In genomic region chr6:29753309-29753644, GRCh38 we compare ENCODE assay signal across 8 cellular contexts. TPM values are rescaled to one million over a fixed set of nuclear protein-coding genes. Genes with fewer than 3 reads are reported as not detected.
DNase-seq lines count a peak whose midpoint lies in the region; ATAC-seq, FAIRE-seq and TF ChIP-seq lines count a peak whose summit lies in the region.

No MANE protein-coding gene starts in this region.

- peak overlapping the region; percentile 77 to 96 (median 95) for H3K27ac Mint-ChIP-seq in CD4-positive, alpha-beta memory T cell

- peaks cover 21% of the 10 kb centered on the region for H3K4me1 ChIP-seq in CD4-positive, alpha-beta memory T cell (ENCODE audit: insufficient read depth, low read length)
- peaks cover 0 to 17% (median 2%) of the 10 kb centered on the region in 4 donors for H3K4me1 ChIP-seq in Peyer's patch
- H3K4me1 ChIP-seq in endothelial cell of umbilical vein (ENCODE audit: control insufficient read depth, extremely low read depth, insufficient read depth, low read length): peaks cover 17% of the 10 kb centered on the region
- peaks cover 0 to 7% (median 0%) of the 10 kb centered on the region in 3 donors for H3K4me1 ChIP-seq in pancreas

- no peak for DNase-seq in CD4-positive, alpha-beta memory T cell
- DNase-seq in Peyer's patch (no peak), endothelial cell of umbilical vein (ENCODE audit: low read depth, low spot score) (no peak), pancreas (no peak), NCI-H146 treated with DMSO at 0.1 percent for 48 hours (lab: John Stamatoyannopoulos, UW; ENCODE audit: unreplicated experiment) (no peak), HuH-7.5 (ENCODE audit: low spot score) (no peak), SHP77 treated with DMSO at 0.1 percent for 48 hours (lab: John Stamatoyannopoulos, UW) (no peak)

- no peak overlapping the region for H3K9ac ChIP-seq in endothelial cell of umbilical vein (replicated peaks; ENCODE audit: extremely low read depth, insufficient read depth, low read length)

- H3K4me1 Mint-ChIP-seq in CD4-positive, alpha-beta memory T cell: peaks cover 27 to 51% (median 35%) of the 10 kb centered on the region in 4 donors

- peak overlapping the region; percentile 75 for H3K4me2 ChIP-seq in endothelial cell of umbilical vein (ENCODE audit: insufficient read depth, low read length)

- 10 to 11% methylated on average over 4 of the region's 4 CpGs for WGBS in pancreas, 2 donors

- dilution Hi-C loops in endothelial cell of umbilical vein (cut with MboI; ENCODE audit: extremely low pct_ligation_motif_present, low sequenced_read_pairs): no loop called here

- peak overlapping the region; percentile 88 to 98 (median 96) for H3K4me3 Mint-ChIP-seq in CD4-positive, alpha-beta memory T cell

- H3K9me1 ChIP-seq in endothelial cell of umbilical vein (replicated peaks; ENCODE audit: control insufficient read depth, extremely low read depth, insufficient read depth, low read length): no peaks in the 10 kb centered on the region

- no TSS peak for BruUV-seq in endothelial cell of umbilical vein (replicated peaks; lab: Mats Ljungman, UMichigan)

- peaks cover 0 to 3% of the 10 kb centered on the region in 2 donors for H3K36me3 Mint-ChIP-seq in CD4-positive, alpha-beta memory T cell

- peaks cover 0 to 5% of the 10 kb centered on the region in 2 donors for H3K27me3 Mint-ChIP-seq in CD4-positive, alpha-beta memory T cell

- H3K79me2 ChIP-seq in endothelial cell of umbilical vein (ENCODE audit: control insufficient read depth, insufficient read depth, low read length): peaks cover 1% of the 10 kb centered on the region

- H2AFZ ChIP-seq in endothelial cell of umbilical vein (ENCODE audit: low read depth, low read length): no peak overlapping the region

- no peaks in the 10 kb centered on the region for H3K9me3 Mint-ChIP-seq in CD4-positive, alpha-beta memory T cell

- FAIRE-seq in endothelial cell of umbilical vein (lab: Jason Lieb, UNC) (no peak), pancreas (lab: Jason Lieb, UNC) (no peak)

- POLR2A ChIA-PET in CD4-positive, alpha-beta memory T cell (lab: Charles Lee; ENCODE audit: partially characterized antibody): interaction anchor here (0.8 to 7.9 kb wide), 11 partner anchors 19 to 192 kb away, joined by 3 to 99 read pairs (median 4); partner anchors contain the start of gene HLA-F
- POLR2A ChIA-PET in endothelial cell of umbilical vein (lab: Charles Lee): no interaction called here

- TF ChIP-seq POLR2A in Peyer's patch (IDR thresholded peaks at IDR 0.05) (no peak), endothelial cell of umbilical vein (IDR thresholded peaks at IDR 0.05; ENCODE audit: low read depth, low read length) (no peak)

- CTCF ChIA-PET in CD4-positive, alpha-beta memory T cell (lab: Charles Lee; ENCODE audit: partially characterized antibody): interaction anchor here (0.7 to 8.2 kb wide), 11 partner anchors 8 to 103 kb away, joined by 3 to 141 read pairs (median 5); no protein-coding TSS in a partner anchor
- CTCF ChIA-PET in endothelial cell of umbilical vein (lab: Charles Lee): interaction anchor here (0.7 to 3.1 kb wide), 7 partner anchors 10 to 81 kb away, joined by 3 to 19 read pairs (median 4); no protein-coding TSS in a partner anchor

- no peaks in the 10 kb centered on the region for H3K36me3 ChIP-seq in CD4-positive, alpha-beta memory T cell (ENCODE audit: insufficient read depth, low read length)
- H3K36me3 ChIP-seq in Peyer's patch (no peaks in the 10 kb centered on the region), endothelial cell of umbilical vein (ENCODE audit: control insufficient read depth in 2 of 2, extremely low read depth in 1 of 2, insufficient read depth in 2 of 2, low read length in 2 of 2) (no peaks in the 10 kb centered on the region), pancreas (no peaks in the 10 kb centered on the region)

- no peaks in the 10 kb centered on the region for H3K27me3 ChIP-seq in CD4-positive, alpha-beta memory T cell (ENCODE audit: insufficient read depth, low read length)
- no peaks in the 10 kb centered on the region for H3K27me3 ChIP-seq in Peyer's patch
- H3K27me3 ChIP-seq in endothelial cell of umbilical vein (ENCODE audit: control insufficient read depth in 2 of 2, insufficient read depth in 2 of 2, low read length in 2 of 2): peaks cover 8 to 26% of the 10 kb centered on the region in 2 experiments
- H3K27me3 ChIP-seq in pancreas: no peaks in the 10 kb centered on the region

- no peaks in the 10 kb centered on the region for H4K20me1 ChIP-seq in endothelial cell of umbilical vein (replicated peaks; ENCODE audit: control insufficient read depth, extremely low read depth, insufficient read depth, low read length)

- no peaks in the 10 kb centered on the region for H3K9me3 ChIP-seq in CD4-positive, alpha-beta memory T cell (ENCODE audit: control insufficient read depth in 1 of 2, low read length in 2 of 2)
- H3K9me3 ChIP-seq in Peyer's patch (no peaks in the 10 kb centered on the region), endothelial cell of umbilical vein (replicated peaks; ENCODE audit: control insufficient read depth, insufficient read depth, low read length) (no peaks in the 10 kb centered on the region), pancreas (no peaks in the 10 kb centered on the region)

- H3K4me3 ChIP-seq in CD4-positive, alpha-beta memory T cell (ENCODE audit: low read length in 2 of 2): peak overlapping the region in 1 of 2 donors; percentile 95
- peak overlapping the region; percentile 64 to 73 (median 67) for H3K4me3 ChIP-seq in Peyer's patch
- peak overlapping the region in 1 of 3 experiments; percentile 25 for H3K4me3 ChIP-seq in endothelial cell of umbilical vein (replicated peaks in 1 of 3; ENCODE audit: insufficient read depth in 1 of 3, low read depth in 1 of 3, low read length in 3 of 3)
- H3K4me3 ChIP-seq in pancreas: peak overlapping the region in 2 of 4 donors; percentile 45 to 70

- intact Hi-C loops in CD4-positive, alpha-beta memory T cell (cut with micrococcal nuclease): loop anchor here (1.0 to 10.0 kb wide), 7 partner anchors 15 to 262 kb away; no protein-coding TSS in a partner anchor
- intact Hi-C loops in endothelial cell of umbilical vein (cut with micrococcal nuclease) (loop anchor here (1.0 to 5.0 kb wide), 8 partner anchors 10 to 308 kb away; partner anchors contain the start of gene POLR1H), pancreas (cut with DNase I) (no loop called here)

- ATAC-seq in pancreas: no peak
- ATAC-seq in HG02678 (IDR thresholded peaks at IDR 0.05; ENCODE audit: unreplicated experiment): no peak

- TF ChIP-seq CTCF in Peyer's patch (IDR thresholded peaks at IDR 0.05) (peak in 1 of 6 experiments; percentile 17), endothelial cell of umbilical vein (IDR thresholded peaks at IDR 0.05; ENCODE audit: extremely low read depth in 1 of 2, insufficient read depth in 1 of 2, low read depth in 1 of 2, low read length in 2 of 2) (no peak), pancreas (IDR thresholded peaks at IDR 0.05) (no peak)

- H3K27ac ChIP-seq in CD4-positive, alpha-beta memory T cell (ENCODE audit: low read depth, low read length): peak overlapping the region; percentile 71
- H3K27ac ChIP-seq in Peyer's patch (peak overlapping the region; percentile 79 to 91 (median 89)), endothelial cell of umbilical vein (ENCODE audit: insufficient read depth, low read depth, low read length) (no peak overlapping the region), pancreas (peak overlapping the region; percentile 78 to 96 (median 88))

TF ChIP-seq in endothelial cell of umbilical vein, 7 proteins besides CTCF, POLR2A, EP300 and RAD21:
- no peak for TF ChIP-seq POLR2AphosphoS5 (IDR thresholded peaks at IDR 0.05; ENCODE audit: insufficient read depth, low read depth, low read length)
- TF ChIP-seq MAX (IDR thresholded peaks at IDR 0.05; ENCODE audit: insufficient read depth, insufficient read length): no peak
- TF ChIP-seq FOS (IDR thresholded peaks at IDR 0.05; ENCODE audit: borderline replicate concordance, insufficient read depth, low read length): no peak
- no peak for TF ChIP-seq GATA2 (IDR thresholded peaks at IDR 0.05; ENCODE audit: insufficient read depth, insufficient read length, low read depth, low read length)
- no peak for TF ChIP-seq EZH2 (IDR thresholded peaks at IDR 0.05; ENCODE audit: borderline replicate concordance, low read depth, low read length, severe bottlenecking)
- no peak for TF ChIP-seq JUN (IDR thresholded peaks at IDR 0.05; ENCODE audit: borderline replicate concordance, insufficient read depth, insufficient read length, low read depth)
- TF ChIP-seq MYC (IDR thresholded peaks at IDR 0.05; ENCODE audit: low read depth, low read length): no peak
TF ChIP-seq in endothelial cell of umbilical vein: peak in this region for 0.

RNA-seq across cellular contexts. Expression of gene HLA-F, which starts 30.0 kb away (rescaled TPM):
- total RNA-seq in CD4-positive, alpha-beta memory T cell: 100 to 1,000 TPM; 573 to 585 TPM
- 100 to 1,000 TPM; 379 to 418 TPM for polyA plus RNA-seq in CD4-positive, alpha-beta memory T cell
- total RNA-seq in Peyer's patch: 100 to 1,000 TPM; 213 to 359 (median 299) TPM
- 1.6 and 2.8 TPM in 2 replicates for total RNA-seq in endothelial cell of umbilical vein
- 1.5 and 1.8 TPM in 2 replicates for polyA plus RNA-seq in endothelial cell of umbilical vein
- polyA plus RNA-seq in endothelial cell of umbilical vein (2011; cell fraction: cytosol; rRNA removed): 0.63 and 0.95 TPM in 2 replicates
- polyA plus RNA-seq in endothelial cell of umbilical vein (2011; cell fraction: nucleus; rRNA removed): 3.8 and 5.5 TPM in 2 replicates
- 1.1 and 1.7 TPM in 2 replicates for polyA plus RNA-seq in endothelial cell of umbilical vein (2012)
- polyA minus RNA-seq in endothelial cell of umbilical vein: 2.4 and 4.2 TPM in 2 replicates
- polyA minus RNA-seq in endothelial cell of umbilical vein (2011; cell fraction: cytosol; rRNA and poly(A)+ RNA removed): not detected
- polyA minus RNA-seq in endothelial cell of umbilical vein (2011; cell fraction: nucleus; rRNA and poly(A)+ RNA removed): 0.43 and 2.3 TPM in 2 replicates
- 10 to 100 TPM in 4 of 6 donors, 1 to 10 TPM in 2; 6.1 to 33.8 (median 12.7) TPM for total RNA-seq in pancreas
- polyA plus RNA-seq in pancreas: 10 to 100 TPM; 30.1 to 72.6 TPM

Comparison
In these comparisons a context has a peak if more than half of its experiments do, and no peak if none do; other contexts are left out.
1. RNA of gene HLA-F, which starts 30.0 kb away (total RNA-seq): 573 to 585 TPM in CD4-positive, alpha-beta memory T cell and 213 to 359 TPM in Peyer's patch; 6.1 to 33.8 TPM in pancreas and 1.6 to 2.8 TPM in endothelial cell of umbilical vein; every median in the first group is over 4 times any median in the second.
2. intact Hi-C loops: an anchor here in CD4-positive, alpha-beta memory T cell (1.0 to 10.0 kb wide) and endothelial cell of umbilical vein (1.0 to 5.0 kb wide); none called in pancreas.